26 cellular contexts compared by ENCODE assay signal in the genomic region with DNA sequence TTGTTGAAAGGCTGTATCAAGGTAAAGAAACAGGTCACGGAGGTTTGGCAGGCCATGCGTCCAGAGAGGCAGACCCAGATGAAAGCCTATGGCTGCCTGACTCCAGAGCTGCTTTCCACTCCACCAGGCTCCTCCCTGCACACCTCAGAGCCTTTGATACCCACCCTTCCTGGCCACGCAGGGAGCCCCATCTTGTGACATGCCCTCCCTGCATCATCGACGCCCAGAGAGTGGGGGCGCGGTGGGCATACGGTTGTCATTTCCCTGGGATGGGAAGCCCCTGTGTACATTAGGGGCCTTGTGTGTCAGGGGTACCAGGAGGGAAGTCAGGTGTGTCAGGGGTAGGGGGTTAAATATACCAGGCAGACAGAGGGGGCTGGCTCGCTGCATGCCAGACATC. TPM values are rescaled to one million over a fixed set of nuclear protein-coding genes. Genes with fewer than 3 reads are reported as not detected.
A peak's percentile ranks its signal among the peaks of the same experiment; 100 is the strongest.
DNase-seq lines count a peak whose midpoint lies in the region; ATAC-seq and TF ChIP-seq lines count a peak whose summit lies in the region.
"Had no signal": no experiment of that assay in that cellular context is flagged by ENCODE, and none has a peak within 500 bp of the region (broad histone marks: within the 10 kb centered on the region; RNA-seq: fewer than 3 reads in every experiment).

No MANE protein-coding gene starts in this region.

- ATAC-seq in activated naive CD8-positive, alpha-beta T cell treated with anti-CD3 and anti-CD28 coated beads, Interleukin-2, amount 10 ng/mL, durations not matched to agents 7 days and 5 days (ENCODE audit: low read depth): no peak
- no peak for ATAC-seq in left lung
- ATAC-seq: sciatic nerve, SK-N-SH treated with all-trans-retinoic acid at 6 μM for 48 hours had no signal

- no peak for TF ChIP-seq POLR2A in prostate gland (IDR thresholded peaks at IDR 0.05)

- intact Hi-C loops in left lung (cut with DNase I): no loop called here
- intact Hi-C loops in prostate gland (cut with DNase I): no loop called here

- no peaks in the 10 kb centered on the region for H3K9me3 ChIP-seq in CD8-positive, alpha-beta memory T cell (ENCODE audit: low read length)
- no peaks in the 10 kb centered on the region for H3K9me3 ChIP-seq in neutrophil
- no peaks in the 10 kb centered on the region for H3K9me3 ChIP-seq in left lung
- H3K9me3 ChIP-seq in prostate gland: no peaks in the 10 kb centered on the region
- H3K9me3 ChIP-seq: testis had no signal

- H3K27ac Mint-ChIP-seq in activated CD4-positive, alpha-beta T cell treated with anti-CD3 and anti-CD28 coated beads, Interleukin-2, amount 10 ng/mL, durations not matched to agents 7 days and 5 days: peak overlapping the region; percentile 50
- H3K27ac Mint-ChIP-seq in CD8-positive, alpha-beta memory T cell: peak overlapping the region in 5 of 8 donors; percentile 19 to 80 (median 42)
- H3K27ac Mint-ChIP-seq in activated naive CD8-positive, alpha-beta T cell treated with anti-CD3 and anti-CD28 coated beads, Interleukin-2, amount 10 ng/mL, durations not matched to agents 7 days and 5 days: peak overlapping the region; percentile 37

- no peak overlapping the region for H3K4me3 Mint-ChIP-seq in activated CD4-positive, alpha-beta T cell treated with anti-CD3 and anti-CD28 coated beads, Interleukin-2, amount 10 ng/mL, durations not matched to agents 7 days and 5 days
- H3K4me3 Mint-ChIP-seq in CD8-positive, alpha-beta memory T cell: no peak overlapping the region
- H3K4me3 Mint-ChIP-seq in activated naive CD8-positive, alpha-beta T cell treated with anti-CD3 and anti-CD28 coated beads, Interleukin-2, amount 10 ng/mL, durations not matched to agents 7 days and 5 days: no peak overlapping the region

- H3K27ac ChIP-seq in CD8-positive, alpha-beta memory T cell (ENCODE audit: low read depth, low read length): no peak overlapping the region
- H3K27ac ChIP-seq in neutrophil: peak overlapping the region; percentile 80
- no peak overlapping the region for H3K27ac ChIP-seq in left lung
- H3K27ac ChIP-seq in prostate gland: no peak overlapping the region
- H3K27ac ChIP-seq: testis had no signal

- peaks cover 71% of the 10 kb centered on the region for H3K36me3 ChIP-seq in CD8-positive, alpha-beta memory T cell (ENCODE audit: insufficient read depth, low read length)
- H3K36me3 ChIP-seq in neutrophil (peaks cover 84% of the 10 kb centered on the region), left lung (peaks cover 0 to 77% of the 10 kb centered on the region in 2 donors), prostate gland (no peaks in the 10 kb centered on the region)

- TF ChIP-seq CTCF in neutrophil (IDR thresholded peaks at IDR 0.05): no peak
- no peak for TF ChIP-seq CTCF in left lung (IDR thresholded peaks at IDR 0.05)
- no peak for TF ChIP-seq CTCF in prostate gland (IDR thresholded peaks at IDR 0.05)

- H3K4me1 Mint-ChIP-seq in activated CD4-positive, alpha-beta T cell treated with anti-CD3 and anti-CD28 coated beads, Interleukin-2, amount 10 ng/mL, durations not matched to agents 7 days and 5 days: peaks cover 2% of the 10 kb centered on the region
- peaks cover 4 to 8% (median 6%) of the 10 kb centered on the region in 3 donors for H3K4me1 Mint-ChIP-seq in CD8-positive, alpha-beta memory T cell
- peaks cover 9% of the 10 kb centered on the region for H3K4me1 Mint-ChIP-seq in activated naive CD8-positive, alpha-beta T cell treated with anti-CD3 and anti-CD28 coated beads, Interleukin-2, amount 10 ng/mL, durations not matched to agents 7 days and 5 days

- POLR2A ChIA-PET in activated CD4-positive, alpha-beta T cell treated with anti-CD3 and anti-CD28 coated beads, Interleukin-2, amount 10 ng/mL, durations not matched to agents 7 days and 5 days (lab: Charles Lee): no interaction called here
- POLR2A ChIA-PET in CD8-positive, alpha-beta memory T cell (lab: Charles Lee): no interaction called here
- POLR2A ChIA-PET in activated naive CD8-positive, alpha-beta T cell treated with anti-CD3 and anti-CD28 coated beads, Interleukin-2, amount 10 ng/mL, durations not matched to agents 7 days and 5 days (lab: Charles Lee): interaction anchor here (1.3 kb wide), 1 partner anchor 10 kb away, joined by 4 read pairs; no protein-coding TSS in a partner anchor

- no peaks in the 10 kb centered on the region for H3K9me3 Mint-ChIP-seq in activated CD4-positive, alpha-beta T cell treated with anti-CD3 and anti-CD28 coated beads, Interleukin-2, amount 10 ng/mL, durations not matched to agents 7 days and 5 days
- no peaks in the 10 kb centered on the region for H3K9me3 Mint-ChIP-seq in CD8-positive, alpha-beta memory T cell
- H3K9me3 Mint-ChIP-seq in activated naive CD8-positive, alpha-beta T cell treated with anti-CD3 and anti-CD28 coated beads, Interleukin-2, amount 10 ng/mL, durations not matched to agents 7 days and 5 days: no peaks in the 10 kb centered on the region

- 94% methylated on average over 9 of the region's 9 CpGs for WGBS in prostate gland

- no peaks in the 10 kb centered on the region for H3K27me3 Mint-ChIP-seq in activated CD4-positive, alpha-beta T cell treated with anti-CD3 and anti-CD28 coated beads, Interleukin-2, amount 10 ng/mL, durations not matched to agents 7 days and 5 days
- peaks cover 0 to 3% of the 10 kb centered on the region in 2 donors for H3K27me3 Mint-ChIP-seq in CD8-positive, alpha-beta memory T cell
- no peaks in the 10 kb centered on the region for H3K27me3 Mint-ChIP-seq in activated naive CD8-positive, alpha-beta T cell treated with anti-CD3 and anti-CD28 coated beads, Interleukin-2, amount 10 ng/mL, durations not matched to agents 7 days and 5 days

- no peaks in the 10 kb centered on the region for H3K27me3 ChIP-seq in CD8-positive, alpha-beta memory T cell (ENCODE audit: insufficient read depth, low read length, poor library complexity, severe bottlenecking)
- no peaks in the 10 kb centered on the region for H3K27me3 ChIP-seq in neutrophil
- H3K27me3 ChIP-seq in left lung: no peaks in the 10 kb centered on the region
- no peaks in the 10 kb centered on the region for H3K27me3 ChIP-seq in prostate gland (replicated peaks; ENCODE audit: insufficient read depth)
- H3K27me3 ChIP-seq: testis had no signal

- H3K4me3 ChIP-seq in CD8-positive, alpha-beta memory T cell (ENCODE audit: low read length): no peak overlapping the region
- H3K4me3 ChIP-seq in neutrophil (ENCODE audit: low read depth in 1 of 2, low read length in 1 of 2) (no peak overlapping the region), left lung (no peak overlapping the region), prostate gland (no peak overlapping the region)
- H3K4me3 ChIP-seq: lung, testis had no signal

- CTCF ChIA-PET in activated CD4-positive, alpha-beta T cell treated with anti-CD3 and anti-CD28 coated beads, Interleukin-2, amount 10 ng/mL, durations not matched to agents 7 days and 5 days (lab: Charles Lee): interaction anchor here (0.9 to 1.0 kb wide), 3 partner anchors 14 to 102 kb away, joined by 3 read pairs; no protein-coding TSS in a partner anchor
- CTCF ChIA-PET in CD8-positive, alpha-beta memory T cell (lab: Charles Lee): interaction anchor here (1.3 to 2.6 kb wide), 3 partner anchors 11 to 102 kb away, joined by 4 to 10 read pairs (median 5); no protein-coding TSS in a partner anchor

- no peaks in the 10 kb centered on the region for H3K4me1 ChIP-seq in CD8-positive, alpha-beta memory T cell (ENCODE audit: insufficient read depth, low read length)
- H3K4me1 ChIP-seq in neutrophil (ENCODE audit: control insufficient read depth in 1 of 2, insufficient read depth in 1 of 2, low read depth in 1 of 2, low read length in 1 of 2) (peaks cover 15 to 16% of the 10 kb centered on the region in 2 experiments), left lung (peaks cover 0 to 14% of the 10 kb centered on the region in 2 donors), prostate gland (replicated peaks) (peaks cover 7% of the 10 kb centered on the region)

- no peak for DNase-seq in activated CD4-positive, alpha-beta T cell treated with anti-CD3 and anti-CD28 coated beads, Interleukin-2, amount 10 ng/mL, durations not matched to agents 7 days and 5 days
- DNase-seq in activated CD4-positive, alpha-beta T cell treated with anti-CD3 and anti-CD28 coated beads, Interleukin-2, amount 50 U/mL, for 1 hour: no peak
- DNase-seq in CD8-positive, alpha-beta memory T cell: no peak
- no peak for DNase-seq in activated naive CD8-positive, alpha-beta T cell treated with anti-CD3 and anti-CD28 coated beads, Interleukin-2, amount 10 ng/mL, durations not matched to agents 7 days and 5 days
- DNase-seq in NCI-H748 (lab: John Stamatoyannopoulos, UW; ENCODE audit: unreplicated experiment) (no peak), left lung (no peak), prostate gland (ENCODE audit: low spot score) (no peak)
- DNase-seq: activated CD4-positive, alpha-beta T cell treated with anti-CD3 and anti-CD28 coated beads for 4 hours; activated CD8-positive, alpha-beta memory T cell treated with anti-CD3 and anti-CD28 coated beads, Interleukin-2, amount 50 U/mL, for 48 hours; activated gamma-delta T cell; aorta; DMS153; effector CD4-positive, alpha-beta T cell; Kasumi-1; kidney; NCI-H146; NCI-H2107; NCI-H446 treated with DMSO at 0.1 percent for 48 hours; OCI-M1; stimulated activated CD4-positive, alpha-beta T cell treated with anti-CD3 and anti-CD28 coated beads, Interleukin-12 subunit alpha, Interleukin-12 subunit beta, amount 100 ng/mL, for 4 hours; stimulated activated CD4-positive, alpha-beta T cell treated with anti-CD3 and anti-CD28 coated beads, Interleukin-4, amount 100 ng/mL, for 1 hour; testis had no signal

- peaks cover 56% of the 10 kb centered on the region for H3K36me3 Mint-ChIP-seq in activated CD4-positive, alpha-beta T cell treated with anti-CD3 and anti-CD28 coated beads, Interleukin-2, amount 10 ng/mL, durations not matched to agents 7 days and 5 days (ENCODE audit: low read depth)
- peaks cover 0 to 86% (median 11%) of the 10 kb centered on the region in 3 donors for H3K36me3 Mint-ChIP-seq in CD8-positive, alpha-beta memory T cell
- H3K36me3 Mint-ChIP-seq in activated naive CD8-positive, alpha-beta T cell treated with anti-CD3 and anti-CD28 coated beads, Interleukin-2, amount 10 ng/mL, durations not matched to agents 7 days and 5 days: peaks cover 21% of the 10 kb centered on the region

RNA-seq across cellular contexts. Expression of a gene that starts 30.3 kb away (rescaled TPM):
- total RNA-seq in activated CD4-positive, alpha-beta T cell treated with anti-CD3 and anti-CD28 coated beads, Interleukin-2, amount 10 ng/mL, durations not matched to agents 7 days and 5 days: 10 to 100 TPM; 32.7 to 33.0 TPM
- total RNA-seq in CD8-positive, alpha-beta memory T cell: 10 to 100 TPM; 14.2 to 15.4 TPM
- polyA plus RNA-seq in CD8-positive, alpha-beta memory T cell: 22.7 TPM
- total RNA-seq in activated naive CD8-positive, alpha-beta T cell treated with anti-CD3 and anti-CD28 coated beads, Interleukin-2, amount 10 ng/mL, durations not matched to agents 7 days and 5 days: 10 to 100 TPM; 23.0 to 28.0 TPM
- total RNA-seq in left lung (1 to 10 TPM; 3.9 to 4.2 TPM), prostate gland (1 to 10 TPM in 1 of 2 donors, under 1 TPM in 1; 0.87 to 3.0 TPM)
